Comparison of ENCODE assay signal across 1 cellular context in genomic region chr16:68237243-68238028, GRCh38.
A peak's percentile ranks its signal among the peaks of the same experiment; 100 is the strongest.
TF ChIP-seq lines count a peak whose summit lies in the region.

No MANE protein-coding gene starts in this region.

TF ChIP-seq in HepG2, 621 proteins besides CTCF, POLR2A, EP300 and RAD21 (continued from another document and continues in another):
- TF ChIP-seq KIAA2018 (CRISPR knock-in tag; IDR thresholded peaks at IDR 0.05; ENCODE audit: borderline replicate concordance) (0 out of 2 replicates have a peak, but pooled peaks have one; percentile 68), THAP11 (CRISPR knock-in tag; IDR thresholded peaks at IDR 0.05) (peak; percentile 88), ZNF136 (CRISPR knock-in tag; IDR thresholded peaks at IDR 0.05; ENCODE audit: low read depth) (peak; percentile 71; the same call in 1 of the 2 replicates), PRDM10 (CRISPR knock-in tag; IDR thresholded peaks at IDR 0.05; ENCODE audit: low read depth) (0 out of 2 replicates have a peak, but pooled peaks have one; percentile 59), PAF1 (CRISPR knock-in tag; IDR thresholded peaks at IDR 0.05) (no peak), FOSL1 (CRISPR knock-in tag; IDR thresholded peaks at IDR 0.05; ENCODE audit: borderline replicate concordance) (peak; percentile 49; the same call in 1 of the 2 replicates), ZNF776 (CRISPR knock-in tag; IDR thresholded peaks at IDR 0.05) (no peak; the same call in none of the 2 replicates), ZNF709 (CRISPR knock-in tag; IDR thresholded peaks at IDR 0.05) (no peak), SRSF4 (IDR thresholded peaks at IDR 0.05; ENCODE audit: low read depth, low read length, poor library complexity, severe bottlenecking) (no peak), ZNF441 (CRISPR knock-in tag; IDR thresholded peaks at IDR 0.05; ENCODE audit: borderline replicate concordance) (peak; percentile 73), RNF219 (CRISPR knock-in tag; IDR thresholded peaks at IDR 0.05) (peak; percentile 66; the same call in 1 of the 2 replicates), MED1 (CRISPR knock-in tag; IDR thresholded peaks at IDR 0.05) (peak; percentile 86), HES4 (CRISPR knock-in tag; IDR thresholded peaks at IDR 0.05; ENCODE audit: borderline replicate concordance) (no peak), ZFP37 (CRISPR knock-in tag; IDR thresholded peaks at IDR 0.05; ENCODE audit: borderline replicate concordance) (peak; percentile 43; the same call in 1 of the 2 replicates), SATB2 (CRISPR knock-in tag; IDR thresholded peaks at IDR 0.05) (0 out of 2 replicates have a peak, but pooled peaks have one; percentile 18), ZNF777 (CRISPR knock-in tag; IDR thresholded peaks at IDR 0.05) (peak; percentile 57; the same call in 1 of the 2 replicates), ARID2 (CRISPR knock-in tag; IDR thresholded peaks at IDR 0.05; ENCODE audit: borderline replicate concordance) (no peak), ZBTB2 (CRISPR knock-in tag; IDR thresholded peaks at IDR 0.05; ENCODE audit: low read depth) (peak; percentile 83), HINFP (CRISPR knock-in tag; IDR thresholded peaks at IDR 0.05; ENCODE audit: low read depth) (no peak), HHEX (CRISPR knock-in tag; IDR thresholded peaks at IDR 0.05) (no peak; the same call in 1 of the 2 replicates), BATF2 (CRISPR knock-in tag; IDR thresholded peaks at IDR 0.05) (0 out of 2 replicates have a peak, but pooled peaks have one; percentile 79), PAWR (CRISPR knock-in tag; IDR thresholded peaks at IDR 0.05; ENCODE audit: borderline replicate concordance) (no peak), BCL3 (CRISPR knock-in tag; IDR thresholded peaks at IDR 0.05) (peak; percentile 56), JDP2 (CRISPR knock-in tag; IDR thresholded peaks at IDR 0.05; ENCODE audit: borderline replicate concordance) (no peak), ZBTB8A (CRISPR knock-in tag; IDR thresholded peaks at IDR 0.05; ENCODE audit: borderline replicate concordance, low read depth) (no peak), CC2D1A (CRISPR knock-in tag; IDR thresholded peaks at IDR 0.05) (no peak), IRF1 (CRISPR knock-in tag; IDR thresholded peaks at IDR 0.05; ENCODE audit: low read depth) (no peak), MBD4 (IDR thresholded peaks at IDR 0.05; ENCODE audit: borderline replicate concordance, low read length) (no peak), SMARCC2 (IDR thresholded peaks at IDR 0.05) (no peak), SAFB2 (CRISPR knock-in tag; IDR thresholded peaks at IDR 0.05; ENCODE audit: borderline replicate concordance, low read depth) (no peak; the same call in 1 of the 2 replicates), NFE2L2 (IDR thresholded peaks at IDR 0.05; ENCODE audit: low read length) (no peak), ZNF414 (CRISPR knock-in tag; IDR thresholded peaks at IDR 0.05) (peak; percentile 96), ZNF792 (CRISPR knock-in tag; IDR thresholded peaks at IDR 0.05) (peak; percentile 31; the same call in 1 of the 2 replicates), THRA (CRISPR knock-in tag; IDR thresholded peaks at IDR 0.05; ENCODE audit: borderline replicate concordance) (peak; percentile 12)
